Comparison of ENCODE assay signal across 15 cellular contexts in genomic region chr16:69127966-69128510, GRCh38.
"Had no signal": no experiment of that assay in that cellular context is flagged by ENCODE, and none has a peak within 500 bp of the region (broad histone marks: within the 10 kb centered on the region; RNA-seq: fewer than 3 reads in every experiment).

No MANE protein-coding gene starts in this region.

- H3K9me3 ChIP-seq: SK-N-SH had no signal

- H3K9ac ChIP-seq: SK-N-SH had no signal

- H3K27ac Mint-ChIP-seq: stimulated activated naive B cell treated with anti-CD40 and anti-IgM and Interleukin-4, amounts not matched to agents 10 μg/mL and 1 μg/mL and 100 μg/mL, for 72 hours had no signal

- DNase-seq: activated CD4-positive, alpha-beta T cell treated with anti-CD3 and anti-CD28 coated beads, Interleukin-2, amount 50 U/mL, for 1 hour; activated gamma-delta T cell; dermis blood vessel endothelial cell; effector memory CD8-positive, alpha-beta T cell; foreskin melanocyte; naive B cell; SK-N-SH; stimulated activated CD4-positive, alpha-beta T cell treated with anti-CD3 and anti-CD28 coated beads, Interleukin-15, amount 100 ng/mL, for 24 hours; stimulated activated CD4-positive, alpha-beta T cell treated with anti-CD3 and anti-CD28 coated beads, Interleukin-4, amount 100 ng/mL, for 1 hour; stimulated activated naive B cell treated with anti-CD40 and anti-IgM and Interleukin-4, amounts not matched to agents 10 μg/mL and 1 μg/mL and 100 μg/mL, for 72 hours; T-cell; T1000 had no signal

- H3K4me3 Mint-ChIP-seq: effector memory CD8-positive, alpha-beta T cell; stimulated activated naive B cell treated with anti-CD40 and anti-IgM and Interleukin-4, amounts not matched to agents 10 μg/mL and 1 μg/mL and 100 μg/mL, for 72 hours; T-cell had no signal

- H3K9me3 Mint-ChIP-seq: effector memory CD8-positive, alpha-beta T cell; naive B cell; stimulated activated naive B cell treated with anti-CD40 and anti-IgM and Interleukin-4, amounts not matched to agents 10 μg/mL and 1 μg/mL and 100 μg/mL, for 72 hours; T-cell had no signal

- H3K27me3 Mint-ChIP-seq: effector memory CD8-positive, alpha-beta T cell; naive B cell; stimulated activated naive B cell treated with anti-CD40 and anti-IgM and Interleukin-4, amounts not matched to agents 10 μg/mL and 1 μg/mL and 100 μg/mL, for 72 hours; T-cell; type B pancreatic cell had no signal

- H3K4me3 ChIP-seq: lung had no signal

- H3K4me2 ChIP-seq: SK-N-SH had no signal

- ATAC-seq: activated CD4-positive, CD25-positive, alpha-beta regulatory T cell treated with anti-CD3 and anti-CD28 coated beads, Interleukin-2, amount 50 U/mL, for 24 hours; effector memory CD8-positive, alpha-beta T cell; stimulated activated naive B cell treated with anti-CD40 and anti-IgM and Interleukin-4, amounts not matched to agents 10 μg/mL and 1 μg/mL and 100 μg/mL, for 72 hours; T-cell had no signal
